Comparison of ENCODE assay signal across 1 cellular context in the genomic region with DNA sequence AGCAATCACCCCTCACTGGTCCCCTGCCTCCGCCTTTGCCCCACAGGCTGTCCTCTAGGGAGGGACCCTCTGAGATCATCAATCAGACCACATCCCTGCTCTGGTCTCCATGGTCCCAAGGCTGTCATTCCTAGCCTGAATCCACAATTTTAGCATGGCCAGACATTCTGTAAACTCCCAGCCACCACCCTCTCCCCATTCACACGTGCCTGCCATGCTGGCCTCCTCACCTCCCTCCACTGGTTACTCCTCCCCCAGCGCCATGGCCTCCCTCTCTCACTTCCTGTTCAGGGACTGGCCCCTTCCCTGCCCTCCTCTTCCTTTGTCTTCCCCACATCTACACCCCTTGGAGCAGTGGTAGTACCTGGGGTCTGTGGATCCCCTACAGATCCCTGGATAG.
TF ChIP-seq lines count a peak whose summit lies in the region.

No MANE protein-coding gene starts in this region.

TF ChIP-seq in GM12878, 131 proteins besides CTCF, POLR2A, EP300 and RAD21:
- TF ChIP-seq EGR1 (IDR thresholded peaks at IDR 0.05; ENCODE audit: borderline replicate concordance in 1 of 2, low read depth in 2 of 2, low read length in 2 of 2) = no peak
- TF ChIP-seq HDAC2 (IDR thresholded peaks at IDR 0.05) = no peak
- TF ChIP-seq, protein P1, sequence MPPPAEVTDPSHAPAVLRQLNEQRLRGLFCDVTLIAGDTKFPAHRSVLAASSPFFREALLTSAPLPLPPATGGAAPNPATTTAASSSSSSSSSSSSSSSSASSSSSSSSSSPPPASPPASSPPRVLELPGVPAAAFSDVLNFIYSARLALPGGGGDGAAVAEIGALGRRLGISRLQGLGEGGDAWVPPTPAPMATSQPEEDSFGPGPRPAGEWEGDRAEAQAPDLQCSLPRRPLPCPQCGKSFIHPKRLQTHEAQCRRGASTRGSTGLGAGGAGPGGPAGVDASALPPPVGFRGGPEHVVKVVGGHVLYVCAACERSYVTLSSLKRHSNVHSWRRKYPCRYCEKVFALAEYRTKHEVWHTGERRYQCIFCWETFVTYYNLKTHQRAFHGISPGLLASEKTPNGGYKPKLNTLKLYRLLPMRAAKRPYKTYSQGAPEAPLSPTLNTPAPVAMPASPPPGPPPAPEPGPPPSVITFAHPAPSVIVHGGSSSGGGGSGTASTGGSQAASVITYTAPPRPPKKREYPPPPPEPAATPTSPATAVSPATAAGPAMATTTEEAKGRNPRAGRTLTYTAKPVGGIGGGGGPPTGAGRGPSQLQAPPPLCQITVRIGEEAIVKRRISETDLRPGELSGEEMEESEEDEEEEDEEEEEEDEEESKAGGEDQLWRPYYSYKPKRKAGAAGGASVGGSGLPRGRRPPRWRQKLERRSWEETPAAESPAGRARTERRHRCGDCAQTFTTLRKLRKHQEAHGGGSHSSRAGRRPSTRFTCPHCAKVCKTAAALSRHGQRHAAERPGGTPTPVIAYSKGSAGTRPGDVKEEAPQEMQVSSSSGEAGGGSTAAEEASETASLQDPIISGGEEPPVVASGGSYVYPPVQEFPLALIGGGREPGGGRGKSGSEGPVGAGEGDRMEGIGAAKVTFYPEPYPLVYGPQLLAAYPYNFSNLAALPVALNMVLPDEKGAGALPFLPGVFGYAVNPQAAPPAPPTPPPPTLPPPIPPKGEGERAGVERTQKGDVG (CRISPR knock-in tag; IDR thresholded peaks at IDR 0.05) = no peak
- TF ChIP-seq, protein P2, sequence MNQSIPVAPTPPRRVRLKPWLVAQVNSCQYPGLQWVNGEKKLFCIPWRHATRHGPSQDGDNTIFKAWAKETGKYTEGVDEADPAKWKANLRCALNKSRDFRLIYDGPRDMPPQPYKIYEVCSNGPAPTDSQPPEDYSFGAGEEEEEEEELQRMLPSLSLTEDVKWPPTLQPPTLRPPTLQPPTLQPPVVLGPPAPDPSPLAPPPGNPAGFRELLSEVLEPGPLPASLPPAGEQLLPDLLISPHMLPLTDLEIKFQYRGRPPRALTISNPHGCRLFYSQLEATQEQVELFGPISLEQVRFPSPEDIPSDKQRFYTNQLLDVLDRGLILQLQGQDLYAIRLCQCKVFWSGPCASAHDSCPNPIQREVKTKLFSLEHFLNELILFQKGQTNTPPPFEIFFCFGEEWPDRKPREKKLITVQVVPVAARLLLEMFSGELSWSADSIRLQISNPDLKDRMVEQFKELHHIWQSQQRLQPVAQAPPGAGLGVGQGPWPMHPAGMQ (IDR thresholded peaks at IDR 0.05; ENCODE audit: borderline replicate concordance) = no peak
- TF ChIP-seq, protein P3, sequence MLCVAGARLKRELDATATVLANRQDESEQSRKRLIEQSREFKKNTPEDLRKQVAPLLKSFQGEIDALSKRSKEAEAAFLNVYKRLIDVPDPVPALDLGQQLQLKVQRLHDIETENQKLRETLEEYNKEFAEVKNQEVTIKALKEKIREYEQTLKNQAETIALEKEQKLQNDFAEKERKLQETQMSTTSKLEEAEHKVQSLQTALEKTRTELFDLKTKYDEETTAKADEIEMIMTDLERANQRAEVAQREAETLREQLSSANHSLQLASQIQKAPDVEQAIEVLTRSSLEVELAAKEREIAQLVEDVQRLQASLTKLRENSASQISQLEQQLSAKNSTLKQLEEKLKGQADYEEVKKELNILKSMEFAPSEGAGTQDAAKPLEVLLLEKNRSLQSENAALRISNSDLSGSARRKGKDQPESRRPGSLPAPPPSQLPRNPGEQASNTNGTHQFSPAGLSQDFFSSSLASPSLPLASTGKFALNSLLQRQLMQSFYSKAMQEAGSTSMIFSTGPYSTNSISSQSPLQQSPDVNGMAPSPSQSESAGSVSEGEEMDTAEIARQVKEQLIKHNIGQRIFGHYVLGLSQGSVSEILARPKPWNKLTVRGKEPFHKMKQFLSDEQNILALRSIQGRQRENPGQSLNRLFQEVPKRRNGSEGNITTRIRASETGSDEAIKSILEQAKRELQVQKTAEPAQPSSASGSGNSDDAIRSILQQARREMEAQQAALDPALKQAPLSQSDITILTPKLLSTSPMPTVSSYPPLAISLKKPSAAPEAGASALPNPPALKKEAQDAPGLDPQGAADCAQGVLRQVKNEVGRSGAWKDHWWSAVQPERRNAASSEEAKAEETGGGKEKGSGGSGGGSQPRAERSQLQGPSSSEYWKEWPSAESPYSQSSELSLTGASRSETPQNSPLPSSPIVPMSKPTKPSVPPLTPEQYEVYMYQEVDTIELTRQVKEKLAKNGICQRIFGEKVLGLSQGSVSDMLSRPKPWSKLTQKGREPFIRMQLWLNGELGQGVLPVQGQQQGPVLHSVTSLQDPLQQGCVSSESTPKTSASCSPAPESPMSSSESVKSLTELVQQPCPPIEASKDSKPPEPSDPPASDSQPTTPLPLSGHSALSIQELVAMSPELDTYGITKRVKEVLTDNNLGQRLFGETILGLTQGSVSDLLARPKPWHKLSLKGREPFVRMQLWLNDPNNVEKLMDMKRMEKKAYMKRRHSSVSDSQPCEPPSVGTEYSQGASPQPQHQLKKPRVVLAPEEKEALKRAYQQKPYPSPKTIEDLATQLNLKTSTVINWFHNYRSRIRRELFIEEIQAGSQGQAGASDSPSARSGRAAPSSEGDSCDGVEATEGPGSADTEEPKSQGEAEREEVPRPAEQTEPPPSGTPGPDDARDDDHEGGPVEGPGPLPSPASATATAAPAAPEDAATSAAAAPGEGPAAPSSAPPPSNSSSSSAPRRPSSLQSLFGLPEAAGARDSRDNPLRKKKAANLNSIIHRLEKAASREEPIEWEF (IDR thresholded peaks at IDR 0.05; ENCODE audit: insufficient replicate concordance, low read depth, low read length) = no peak
- TF ChIP-seq SIX5 (IDR thresholded peaks at IDR 0.05; ENCODE audit: low read depth, low read length, severe bottlenecking) = no peak
- TF ChIP-seq SPI1 (IDR thresholded peaks at IDR 0.05; ENCODE audit: borderline replicate concordance, insufficient read depth, low read depth, low read length) = peak; percentile 3; the same call in 1 of the 2 replicates
- no peak for TF ChIP-seq CBFB (IDR thresholded peaks at IDR 0.05; ENCODE audit: low read depth)
